In the genomic region with DNA sequence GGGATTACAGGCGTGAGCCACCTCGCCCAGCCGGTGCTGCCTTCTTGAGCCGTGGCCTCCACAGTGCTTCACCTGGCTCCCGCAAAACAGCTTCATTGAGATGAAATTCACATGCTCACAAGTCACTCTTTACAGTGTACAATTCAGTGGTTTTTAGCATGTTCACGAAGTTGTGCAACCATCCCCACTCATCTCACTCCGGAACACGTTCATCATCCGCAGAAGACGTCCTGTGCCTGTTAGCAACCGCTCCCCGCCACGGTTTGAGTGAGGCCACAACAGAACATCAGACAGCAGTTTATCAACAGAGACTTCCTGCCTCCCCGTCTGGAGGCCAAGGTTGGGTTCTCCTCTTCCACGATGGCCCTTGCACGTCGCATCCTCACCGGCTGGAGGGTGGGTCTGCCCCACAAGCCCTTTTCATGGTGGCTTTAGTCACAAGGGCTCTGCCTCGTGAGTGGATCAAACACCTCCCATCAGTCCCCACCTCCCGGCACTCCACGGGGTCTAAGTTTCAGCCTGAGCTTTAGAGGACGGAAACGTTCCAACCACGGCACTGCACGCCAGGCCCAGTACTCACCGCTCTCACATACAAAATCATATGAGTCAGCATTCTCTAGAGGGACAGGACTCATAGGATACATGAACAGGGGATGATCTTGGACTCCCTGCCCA, we compare ENCODE assay signal across 1 cellular context.
TF ChIP-seq lines count a peak whose summit lies in the region.

No MANE protein-coding gene starts in this region.

TF ChIP-seq in GM12878, 131 proteins besides CTCF, POLR2A, EP300 and RAD21:
- 0 out of 2 replicates have a peak, but pooled peaks have one; percentile 28 for TF ChIP-seq SMARCA5 (IDR thresholded peaks at IDR 0.05)
- no peak for TF ChIP-seq NR2F1 (conservative IDR thresholded peaks at IDR 0.05)
- TF ChIP-seq, protein P1, sequence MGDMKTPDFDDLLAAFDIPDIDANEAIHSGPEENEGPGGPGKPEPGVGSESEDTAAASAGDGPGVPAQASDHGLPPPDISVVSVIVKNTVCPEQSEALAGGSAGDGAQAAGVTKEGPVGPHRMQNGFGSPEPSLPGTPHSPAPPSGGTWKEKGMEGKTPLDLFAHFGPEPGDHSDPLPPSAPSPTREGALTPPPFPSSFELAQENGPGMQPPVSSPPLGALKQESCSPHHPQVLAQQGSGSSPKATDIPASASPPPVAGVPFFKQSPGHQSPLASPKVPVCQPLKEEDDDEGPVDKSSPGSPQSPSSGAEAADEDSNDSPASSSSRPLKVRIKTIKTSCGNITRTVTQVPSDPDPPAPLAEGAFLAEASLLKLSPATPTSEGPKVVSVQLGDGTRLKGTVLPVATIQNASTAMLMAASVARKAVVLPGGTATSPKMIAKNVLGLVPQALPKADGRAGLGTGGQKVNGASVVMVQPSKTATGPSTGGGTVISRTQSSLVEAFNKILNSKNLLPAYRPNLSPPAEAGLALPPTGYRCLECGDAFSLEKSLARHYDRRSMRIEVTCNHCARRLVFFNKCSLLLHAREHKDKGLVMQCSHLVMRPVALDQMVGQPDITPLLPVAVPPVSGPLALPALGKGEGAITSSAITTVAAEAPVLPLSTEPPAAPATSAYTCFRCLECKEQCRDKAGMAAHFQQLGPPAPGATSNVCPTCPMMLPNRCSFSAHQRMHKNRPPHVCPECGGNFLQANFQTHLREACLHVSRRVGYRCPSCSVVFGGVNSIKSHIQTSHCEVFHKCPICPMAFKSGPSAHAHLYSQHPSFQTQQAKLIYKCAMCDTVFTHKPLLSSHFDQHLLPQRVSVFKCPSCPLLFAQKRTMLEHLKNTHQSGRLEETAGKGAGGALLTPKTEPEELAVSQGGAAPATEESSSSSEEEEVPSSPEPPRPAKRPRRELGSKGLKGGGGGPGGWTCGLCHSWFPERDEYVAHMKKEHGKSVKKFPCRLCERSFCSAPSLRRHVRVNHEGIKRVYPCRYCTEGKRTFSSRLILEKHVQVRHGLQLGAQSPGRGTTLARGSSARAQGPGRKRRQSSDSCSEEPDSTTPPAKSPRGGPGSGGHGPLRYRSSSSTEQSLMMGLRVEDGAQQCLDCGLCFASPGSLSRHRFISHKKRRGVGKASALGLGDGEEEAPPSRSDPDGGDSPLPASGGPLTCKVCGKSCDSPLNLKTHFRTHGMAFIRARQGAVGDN (IDR thresholded peaks at IDR 0.05): peak; percentile 78
- TF ChIP-seq ASH2L (IDR thresholded peaks at IDR 0.05; ENCODE audit: borderline replicate concordance, low read depth): no peak
- TF ChIP-seq DPF2 (IDR thresholded peaks at IDR 0.05): 0 out of 2 replicates have a peak, but pooled peaks have one; percentile 11
- TF ChIP-seq NFIC (IDR thresholded peaks at IDR 0.05; ENCODE audit: low read depth, low read length): no peak
- no peak for TF ChIP-seq KAT2A (conservative IDR thresholded peaks at IDR 0.05; ENCODE audit: control insufficient read depth, low read depth, low read length)
- TF ChIP-seq MTA2 (IDR thresholded peaks at IDR 0.05; ENCODE audit: low read depth): 0 out of 2 replicates have a peak, but pooled peaks have one; percentile 14
- 0 out of 2 replicates have a peak, but pooled peaks have one; percentile 14 for TF ChIP-seq ZNF207 (IDR thresholded peaks at IDR 0.05; ENCODE audit: borderline replicate concordance)
- TF ChIP-seq MXI1 (IDR thresholded peaks at IDR 0.05; ENCODE audit: low read depth, low read length): peak; percentile 45; the same call in 1 of the 2 replicates
- TF ChIP-seq IKZF1 (conservative IDR thresholded peaks at IDR 0.05): no peak
- no peak for TF ChIP-seq CBX3 (IDR thresholded peaks at IDR 0.05; ENCODE audit: borderline replicate concordance, low read depth)
- TF ChIP-seq, protein P2, sequence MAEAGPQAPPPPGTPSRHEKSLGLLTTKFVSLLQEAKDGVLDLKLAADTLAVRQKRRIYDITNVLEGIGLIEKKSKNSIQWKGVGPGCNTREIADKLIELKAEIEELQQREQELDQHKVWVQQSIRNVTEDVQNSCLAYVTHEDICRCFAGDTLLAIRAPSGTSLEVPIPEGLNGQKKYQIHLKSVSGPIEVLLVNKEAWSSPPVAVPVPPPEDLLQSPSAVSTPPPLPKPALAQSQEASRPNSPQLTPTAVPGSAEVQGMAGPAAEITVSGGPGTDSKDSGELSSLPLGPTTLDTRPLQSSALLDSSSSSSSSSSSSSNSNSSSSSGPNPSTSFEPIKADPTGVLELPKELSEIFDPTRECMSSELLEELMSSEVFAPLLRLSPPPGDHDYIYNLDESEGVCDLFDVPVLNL (IDR thresholded peaks at IDR 0.05; ENCODE audit: low read depth, low read length): no peak
- no peak for TF ChIP-seq HDGF (IDR thresholded peaks at IDR 0.05)
- no peak for TF ChIP-seq ESRRA (IDR thresholded peaks at IDR 0.05; ENCODE audit: low read length)
- TF ChIP-seq, protein P3, sequence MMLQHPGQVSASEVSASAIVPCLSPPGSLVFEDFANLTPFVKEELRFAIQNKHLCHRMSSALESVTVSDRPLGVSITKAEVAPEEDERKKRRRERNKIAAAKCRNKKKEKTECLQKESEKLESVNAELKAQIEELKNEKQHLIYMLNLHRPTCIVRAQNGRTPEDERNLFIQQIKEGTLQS (IDR thresholded peaks at IDR 0.05; ENCODE audit: borderline replicate concordance, extremely low read depth, low read depth, low read length): no peak
- TF ChIP-seq MYC (IDR thresholded peaks at IDR 0.05; ENCODE audit: insufficient read depth, insufficient read length, insufficient replicate concordance, low read length, severe bottlenecking): no peak
- TF ChIP-seq CEBPB (IDR thresholded peaks at IDR 0.05; ENCODE audit: borderline replicate concordance in 1 of 2, low read depth in 2 of 2, low read length in 2 of 2): peak in 1 of 2 experiments; percentile 43; a peak in 1 of 4 replicates
- TF ChIP-seq, protein P4, sequence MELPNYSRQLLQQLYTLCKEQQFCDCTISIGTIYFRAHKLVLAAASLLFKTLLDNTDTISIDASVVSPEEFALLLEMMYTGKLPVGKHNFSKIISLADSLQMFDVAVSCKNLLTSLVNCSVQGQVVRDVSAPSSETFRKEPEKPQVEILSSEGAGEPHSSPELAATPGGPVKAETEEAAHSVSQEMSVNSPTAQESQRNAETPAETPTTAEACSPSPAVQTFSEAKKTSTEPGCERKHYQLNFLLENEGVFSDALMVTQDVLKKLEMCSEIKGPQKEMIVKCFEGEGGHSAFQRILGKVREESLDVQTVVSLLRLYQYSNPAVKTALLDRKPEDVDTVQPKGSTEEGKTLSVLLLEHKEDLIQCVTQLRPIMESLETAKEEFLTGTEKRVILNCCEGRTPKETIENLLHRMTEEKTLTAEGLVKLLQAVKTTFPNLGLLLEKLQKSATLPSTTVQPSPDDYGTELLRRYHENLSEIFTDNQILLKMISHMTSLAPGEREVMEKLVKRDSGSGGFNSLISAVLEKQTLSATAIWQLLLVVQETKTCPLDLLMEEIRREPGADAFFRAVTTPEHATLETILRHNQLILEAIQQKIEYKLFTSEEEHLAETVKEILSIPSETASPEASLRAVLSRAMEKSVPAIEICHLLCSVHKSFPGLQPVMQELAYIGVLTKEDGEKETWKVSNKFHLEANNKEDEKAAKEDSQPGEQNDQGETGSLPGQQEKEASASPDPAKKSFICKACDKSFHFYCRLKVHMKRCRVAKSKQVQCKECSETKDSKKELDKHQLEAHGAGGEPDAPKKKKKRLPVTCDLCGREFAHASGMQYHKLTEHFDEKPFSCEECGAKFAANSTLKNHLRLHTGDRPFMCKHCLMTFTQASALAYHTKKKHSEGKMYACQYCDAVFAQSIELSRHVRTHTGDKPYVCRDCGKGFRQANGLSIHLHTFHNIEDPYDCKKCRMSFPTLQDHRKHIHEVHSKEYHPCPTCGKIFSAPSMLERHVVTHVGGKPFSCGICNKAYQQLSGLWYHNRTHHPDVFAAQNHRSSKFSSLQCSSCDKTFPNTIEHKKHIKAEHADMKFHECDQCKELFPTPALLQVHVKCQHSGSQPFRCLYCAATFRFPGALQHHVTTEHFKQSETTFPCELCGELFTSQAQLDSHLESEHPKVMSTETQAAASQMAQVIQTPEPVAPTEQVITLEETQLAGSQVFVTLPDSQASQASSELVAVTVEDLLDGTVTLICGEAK (IDR thresholded peaks at IDR 0.05; ENCODE audit: borderline replicate concordance): 0 out of 2 replicates have a peak, but pooled peaks have one; percentile 5
- TF ChIP-seq MTA3 (IDR thresholded peaks at IDR 0.05; ENCODE audit: borderline replicate concordance, low read length): no peak
- no peak for TF ChIP-seq CREB1 (IDR thresholded peaks at IDR 0.05; ENCODE audit: low read depth)
- TF ChIP-seq, protein P5, sequence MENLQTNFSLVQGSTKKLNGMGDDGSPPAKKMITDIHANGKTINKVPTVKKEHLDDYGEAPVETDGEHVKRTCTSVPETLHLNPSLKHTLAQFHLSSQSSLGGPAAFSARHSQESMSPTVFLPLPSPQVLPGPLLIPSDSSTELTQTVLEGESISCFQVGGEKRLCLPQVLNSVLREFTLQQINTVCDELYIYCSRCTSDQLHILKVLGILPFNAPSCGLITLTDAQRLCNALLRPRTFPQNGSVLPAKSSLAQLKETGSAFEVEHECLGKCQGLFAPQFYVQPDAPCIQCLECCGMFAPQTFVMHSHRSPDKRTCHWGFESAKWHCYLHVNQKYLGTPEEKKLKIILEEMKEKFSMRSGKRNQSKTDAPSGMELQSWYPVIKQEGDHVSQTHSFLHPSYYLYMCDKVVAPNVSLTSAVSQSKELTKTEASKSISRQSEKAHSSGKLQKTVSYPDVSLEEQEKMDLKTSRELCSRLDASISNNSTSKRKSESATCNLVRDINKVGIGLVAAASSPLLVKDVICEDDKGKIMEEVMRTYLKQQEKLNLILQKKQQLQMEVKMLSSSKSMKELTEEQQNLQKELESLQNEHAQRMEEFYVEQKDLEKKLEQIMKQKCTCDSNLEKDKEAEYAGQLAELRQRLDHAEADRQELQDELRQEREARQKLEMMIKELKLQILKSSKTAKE (IDR thresholded peaks at IDR 0.05; ENCODE audit: low read depth, poor library complexity, severe bottlenecking): no peak
- TF ChIP-seq, protein P6, sequence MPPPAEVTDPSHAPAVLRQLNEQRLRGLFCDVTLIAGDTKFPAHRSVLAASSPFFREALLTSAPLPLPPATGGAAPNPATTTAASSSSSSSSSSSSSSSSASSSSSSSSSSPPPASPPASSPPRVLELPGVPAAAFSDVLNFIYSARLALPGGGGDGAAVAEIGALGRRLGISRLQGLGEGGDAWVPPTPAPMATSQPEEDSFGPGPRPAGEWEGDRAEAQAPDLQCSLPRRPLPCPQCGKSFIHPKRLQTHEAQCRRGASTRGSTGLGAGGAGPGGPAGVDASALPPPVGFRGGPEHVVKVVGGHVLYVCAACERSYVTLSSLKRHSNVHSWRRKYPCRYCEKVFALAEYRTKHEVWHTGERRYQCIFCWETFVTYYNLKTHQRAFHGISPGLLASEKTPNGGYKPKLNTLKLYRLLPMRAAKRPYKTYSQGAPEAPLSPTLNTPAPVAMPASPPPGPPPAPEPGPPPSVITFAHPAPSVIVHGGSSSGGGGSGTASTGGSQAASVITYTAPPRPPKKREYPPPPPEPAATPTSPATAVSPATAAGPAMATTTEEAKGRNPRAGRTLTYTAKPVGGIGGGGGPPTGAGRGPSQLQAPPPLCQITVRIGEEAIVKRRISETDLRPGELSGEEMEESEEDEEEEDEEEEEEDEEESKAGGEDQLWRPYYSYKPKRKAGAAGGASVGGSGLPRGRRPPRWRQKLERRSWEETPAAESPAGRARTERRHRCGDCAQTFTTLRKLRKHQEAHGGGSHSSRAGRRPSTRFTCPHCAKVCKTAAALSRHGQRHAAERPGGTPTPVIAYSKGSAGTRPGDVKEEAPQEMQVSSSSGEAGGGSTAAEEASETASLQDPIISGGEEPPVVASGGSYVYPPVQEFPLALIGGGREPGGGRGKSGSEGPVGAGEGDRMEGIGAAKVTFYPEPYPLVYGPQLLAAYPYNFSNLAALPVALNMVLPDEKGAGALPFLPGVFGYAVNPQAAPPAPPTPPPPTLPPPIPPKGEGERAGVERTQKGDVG (CRISPR knock-in tag; IDR thresholded peaks at IDR 0.05): no peak
- TF ChIP-seq IRF4 (IDR thresholded peaks at IDR 0.05; ENCODE audit: low read depth, low read length): no peak
- no peak for TF ChIP-seq ETV6 (conservative IDR thresholded peaks at IDR 0.05 in 1 of 2, IDR thresholded peaks at IDR 0.05 in 1 of 2; ENCODE audit: borderline replicate concordance in 1 of 2, low read depth in 1 of 2)
- TF ChIP-seq RB1 (IDR thresholded peaks at IDR 0.05; ENCODE audit: borderline replicate concordance): no peak
- no peak for TF ChIP-seq HDAC2 (IDR thresholded peaks at IDR 0.05)
- peak; percentile 10 for TF ChIP-seq MEF2B (IDR thresholded peaks at IDR 0.05; ENCODE audit: partially characterized antibody, poor library complexity, severe bottlenecking)
- TF ChIP-seq, protein P7, sequence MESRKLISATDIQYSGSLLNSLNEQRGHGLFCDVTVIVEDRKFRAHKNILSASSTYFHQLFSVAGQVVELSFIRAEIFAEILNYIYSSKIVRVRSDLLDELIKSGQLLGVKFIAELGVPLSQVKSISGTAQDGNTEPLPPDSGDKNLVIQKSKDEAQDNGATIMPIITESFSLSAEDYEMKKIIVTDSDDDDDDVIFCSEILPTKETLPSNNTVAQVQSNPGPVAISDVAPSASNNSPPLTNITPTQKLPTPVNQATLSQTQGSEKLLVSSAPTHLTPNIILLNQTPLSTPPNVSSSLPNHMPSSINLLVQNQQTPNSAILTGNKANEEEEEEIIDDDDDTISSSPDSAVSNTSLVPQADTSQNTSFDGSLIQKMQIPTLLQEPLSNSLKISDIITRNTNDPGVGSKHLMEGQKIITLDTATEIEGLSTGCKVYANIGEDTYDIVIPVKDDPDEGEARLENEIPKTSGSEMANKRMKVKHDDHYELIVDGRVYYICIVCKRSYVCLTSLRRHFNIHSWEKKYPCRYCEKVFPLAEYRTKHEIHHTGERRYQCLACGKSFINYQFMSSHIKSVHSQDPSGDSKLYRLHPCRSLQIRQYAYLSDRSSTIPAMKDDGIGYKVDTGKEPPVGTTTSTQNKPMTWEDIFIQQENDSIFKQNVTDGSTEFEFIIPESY (IDR thresholded peaks at IDR 0.05): no peak
- TF ChIP-seq NBN (IDR thresholded peaks at IDR 0.05): 0 out of 2 replicates have a peak, but pooled peaks have one; percentile 38
- no peak for TF ChIP-seq ZNF217 (IDR thresholded peaks at IDR 0.05)
- peak; percentile 6 to 7; a peak in 1 of 4 replicates for TF ChIP-seq BHLHE40 (IDR thresholded peaks at IDR 0.05; ENCODE audit: borderline replicate concordance in 1 of 2, low read depth in 2 of 2, low read length in 1 of 2)
- no peak for TF ChIP-seq TCF12 (IDR thresholded peaks at IDR 0.05; ENCODE audit: low read depth, low read length)
- TF ChIP-seq, protein P8, sequence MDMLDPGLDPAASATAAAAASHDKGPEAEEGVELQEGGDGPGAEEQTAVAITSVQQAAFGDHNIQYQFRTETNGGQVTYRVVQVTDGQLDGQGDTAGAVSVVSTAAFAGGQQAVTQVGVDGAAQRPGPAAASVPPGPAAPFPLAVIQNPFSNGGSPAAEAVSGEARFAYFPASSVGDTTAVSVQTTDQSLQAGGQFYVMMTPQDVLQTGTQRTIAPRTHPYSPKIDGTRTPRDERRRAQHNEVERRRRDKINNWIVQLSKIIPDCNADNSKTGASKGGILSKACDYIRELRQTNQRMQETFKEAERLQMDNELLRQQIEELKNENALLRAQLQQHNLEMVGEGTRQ (IDR thresholded peaks at IDR 0.05; ENCODE audit: borderline replicate concordance, low read depth, low read length): no peak; the same call in 1 of the 2 replicates
- peak; percentile 3 for TF ChIP-seq KLF5 (IDR thresholded peaks at IDR 0.05; ENCODE audit: partially characterized antibody)
- TF ChIP-seq BACH1 (IDR thresholded peaks at IDR 0.05; ENCODE audit: borderline replicate concordance): no peak; the same call in 1 of the 2 replicates
